6 cellular contexts compared by ENCODE assay signal in the genomic region with DNA sequence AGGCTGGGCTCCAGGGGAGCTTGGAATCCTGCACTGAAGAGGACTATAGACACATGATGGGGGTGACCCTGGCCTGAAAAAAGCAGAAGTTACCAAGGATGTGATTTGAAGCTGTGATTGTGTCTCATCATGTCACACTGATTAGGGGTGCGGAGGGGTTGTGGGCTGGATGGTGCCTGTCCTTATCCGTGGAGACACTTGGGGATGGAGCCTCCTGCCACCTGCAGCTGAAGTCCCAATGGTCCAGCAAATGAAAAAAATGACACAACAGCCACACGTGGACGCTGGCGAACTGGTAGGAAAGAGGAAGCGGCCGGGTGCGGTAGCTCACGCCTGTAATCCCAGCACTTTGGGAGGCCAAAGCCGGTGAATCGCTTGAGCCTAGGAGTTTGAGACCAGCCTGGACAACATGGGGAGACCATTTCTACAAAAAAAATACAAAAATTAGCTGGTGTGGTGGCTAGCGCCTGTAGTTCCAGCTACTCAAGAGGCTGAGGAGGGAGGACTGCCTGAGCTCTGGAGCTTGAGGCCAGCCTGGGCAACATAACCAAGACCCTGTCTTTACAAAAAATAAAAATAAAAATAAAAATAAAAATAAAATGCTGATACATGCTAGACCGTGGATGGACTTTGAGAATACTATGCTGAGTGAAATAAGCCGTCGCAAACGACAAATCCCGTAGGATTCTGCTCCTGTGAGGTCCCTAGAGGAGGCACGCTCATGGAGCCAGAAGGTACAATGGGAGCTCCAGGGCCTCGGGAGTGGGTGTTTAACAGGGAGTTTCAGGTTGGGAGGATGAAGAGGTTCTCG. TPM values are rescaled to one million over a fixed set of nuclear protein-coding genes. Genes with fewer than 3 reads are reported as not detected.
DNase-seq lines count a peak whose midpoint lies in the region; ATAC-seq, FAIRE-seq and TF ChIP-seq lines count a peak whose summit lies in the region.

No MANE protein-coding gene starts in this region.

- TF ChIP-seq RAD21 in GM12878 (IDR thresholded peaks at IDR 0.05; ENCODE audit: insufficient read depth, low read depth, low read length) = no peak

- H3K27me3 ChIP-seq in GM12878 (replicated peaks in 1 of 2; ENCODE audit: control insufficient read depth in 2 of 2, insufficient read depth in 2 of 2, low read length in 1 of 2) (no peaks in the 10 kb centered on the region), neural progenitor cell (no peaks in the 10 kb centered on the region)

- peak overlapping the region; percentile 80 for H3K4me3 Mint-ChIP-seq in activated CD4-positive, alpha-beta T cell treated with anti-CD3 and anti-CD28 coated beads for 36 hours
- peak overlapping the region; percentile 87 for H3K4me3 Mint-ChIP-seq in neural progenitor cell

- H3K27ac ChIP-seq in GM12878 (ENCODE audit: control insufficient read depth, insufficient read depth) = peak overlapping the region; percentile 82
- H3K27ac ChIP-seq in neural progenitor cell = no peak overlapping the region

- FAIRE-seq in GM12878 (lab: Jason Lieb, UNC) = no peak

- DNase-seq in activated CD4-positive, alpha-beta T cell treated with anti-CD3 and anti-CD28 coated beads for 36 hours = no peak
- no peak for DNase-seq in activated CD4-positive, alpha-beta T cell treated with anti-CD3 and anti-CD28 coated beads for 48 hours
- DNase-seq in GM12878 (ENCODE audit: low read depth, low spot score) (no peak), neural progenitor cell (ENCODE audit: low spot score) (no peak), inferior parietal cortex (ENCODE audit: extremely low spot score) (no peak)

- ATAC-seq in activated CD4-positive, alpha-beta T cell treated with anti-CD3 and anti-CD28 coated beads for 36 hours = no peak
- ATAC-seq in GM12878 = no peak; the same call in 2 of the 3 replicates
- ATAC-seq in HG03045 (IDR thresholded peaks at IDR 0.05; ENCODE audit: unreplicated experiment) = no peak

- TF ChIP-seq EP300 in GM12878 (IDR thresholded peaks at IDR 0.05; ENCODE audit: borderline replicate concordance in 1 of 2, control insufficient read depth in 1 of 2, low read depth in 2 of 2, low read length in 2 of 2) = no peak

- intact Hi-C loops in activated CD4-positive, alpha-beta T cell treated with anti-CD3 and anti-CD28 coated beads for 36 hours (cut with DNase I, micrococcal nuclease) = loop anchor here (1.0 to 10.0 kb wide), 11 partner anchors 10 to 1760 kb away; partner anchors contain the start of genes MRPL55 (in 2 of the 2), ARF1 (in 1 of the 2), C1orf35 (in 1 of the 2) and GUK1 (in 1 of the 2)
- intact Hi-C loops in GM12878 (cut with micrococcal nuclease; ENCODE audit: unreplicated experiment) = loop anchor here (1.0 to 2.0 kb wide), 2 partner anchors 24 to 82 kb away; partner anchors contain the start of genes ARF1 and GUK1

- H3K4me3 ChIP-seq in GM12878 = peak overlapping the region; percentile 90; the same call in 1 of the 2 replicates
- H3K4me3 ChIP-seq in neural progenitor cell = peak overlapping the region; percentile 49

- RAD21 ChIA-PET in GM12878 (lab: Charles Lee; ENCODE audit: unreplicated experiment) = interaction anchor here (1.3 to 4.6 kb wide), 4 partner anchors 25 to 166 kb away, joined by 8 to 34 read pairs (median 20); partner anchors contain the start of gene GUK1

- peak overlapping the region; percentile 81 for H3K9ac ChIP-seq in GM12878 (ENCODE audit: control insufficient read depth, insufficient read depth, low read length)
- H3K9ac ChIP-seq in neural progenitor cell = no peak overlapping the region

- WGBS in GM12878 (ENCODE audit: insufficient coverage, insufficient replicate concordance, low lambda C conversion rate, missing lambda C conversion rate) = 48% methylated on average over 20 of the region's 20 CpGs

- TF ChIP-seq POLR2A in GM12878 (IDR thresholded peaks at IDR 0.05; ENCODE audit: low read depth, low read length) = no peak

- no peaks in the 10 kb centered on the region for H3F3A ChIP-seq in neural progenitor cell (ENCODE audit: low read depth)

- SMC1A ChIA-PET in GM12878 (lab: Charles Lee; ENCODE audit: uncharacterized antibody, unreplicated experiment) = interaction anchor here (0.6 to 3.0 kb wide), 7 partner anchors 11 to 1317 kb away, joined by 3 to 32 read pairs (median 3); partner anchors contain the start of gene GUK1

- H3K4me2 ChIP-seq in GM12878 (ENCODE audit: control insufficient read depth, insufficient read depth) (peak overlapping the region; percentile 90), neural progenitor cell (peak overlapping the region; percentile 82)

- H3K9me3 ChIP-seq in GM12878 (replicated peaks; ENCODE audit: control insufficient read depth, insufficient read depth, low read length) = no peaks in the 10 kb centered on the region
- H3K9me3 ChIP-seq in neural progenitor cell (ENCODE audit: low read depth) = no peaks in the 10 kb centered on the region

- TF ChIP-seq CTCF in GM12878 (IDR thresholded peaks at IDR 0.05 in 2 of 3, conservative IDR thresholded peaks at IDR 0.05 in 1 of 3; ENCODE audit: control insufficient read depth in 2 of 3, extremely low read depth in 1 of 3, insufficient read depth in 1 of 3, low read depth in 3 of 3, low read length in 3 of 3) = no peak
- TF ChIP-seq CTCF in neural progenitor cell (IDR thresholded peaks at IDR 0.05) = no peak

- H3K9me3 Mint-ChIP-seq in activated CD4-positive, alpha-beta T cell treated with anti-CD3 and anti-CD28 coated beads for 36 hours (ENCODE audit: low read depth) = no peaks in the 10 kb centered on the region
- H3K9me3 Mint-ChIP-seq in neural progenitor cell = no peaks in the 10 kb centered on the region

- H3K79me2 ChIP-seq in GM12878 (ENCODE audit: control insufficient read depth, insufficient read depth, low read length) = peaks cover 4% of the 10 kb centered on the region
- H3K79me2 ChIP-seq in neural progenitor cell (ENCODE audit: low read depth) = peaks cover 23% of the 10 kb centered on the region

- H4K20me1 ChIP-seq in GM12878 (ENCODE audit: control insufficient read depth, insufficient read depth) (no peaks in the 10 kb centered on the region), neural progenitor cell (ENCODE audit: low read depth) (no peaks in the 10 kb centered on the region)

- H3K36me3 Mint-ChIP-seq in activated CD4-positive, alpha-beta T cell treated with anti-CD3 and anti-CD28 coated beads for 36 hours (ENCODE audit: low read depth) = peaks cover 3% of the 10 kb centered on the region
- peaks cover 6% of the 10 kb centered on the region for H3K36me3 Mint-ChIP-seq in neural progenitor cell

- H3K27ac Mint-ChIP-seq in activated CD4-positive, alpha-beta T cell treated with anti-CD3 and anti-CD28 coated beads for 36 hours = peak overlapping the region; percentile 87
- peak overlapping the region; percentile 96 for H3K27ac Mint-ChIP-seq in neural progenitor cell

- TSS peak; percentile 94 for BruUV-seq in GM12878 (replicated peaks; lab: Mats Ljungman, UMichigan)

- H2AFZ ChIP-seq in GM12878 (ENCODE audit: control insufficient read depth, low read depth, low read length) (peak overlapping the region; percentile 95), neural progenitor cell (replicated peaks) (no peak overlapping the region)

- H3K36me3 ChIP-seq in GM12878 (ENCODE audit: control insufficient read depth in 2 of 2, insufficient read depth in 2 of 2, low read length in 1 of 2) (no peaks in the 10 kb centered on the region), neural progenitor cell (no peaks in the 10 kb centered on the region)

- POLR2A ChIA-PET in activated CD4-positive, alpha-beta T cell treated with anti-CD3 and anti-CD28 coated beads for 36 hours (lab: Charles Lee) = interaction anchor here (0.6 to 1.5 kb wide), 7 partner anchors 9 to 242 kb away, joined by 3 to 9 read pairs (median 4); partner anchors contain the start of genes GUK1 and TRIM11
- POLR2A ChIA-PET in GM12878 (lab: Charles Lee) = interaction anchor here (1.0 to 3.8 kb wide), 4 partner anchors 21 to 82 kb away, joined by 3 to 43 read pairs (median 4); partner anchors contain the start of genes ARF1, C1orf35 and GUK1

- in situ Hi-C loops in GM12878 (cut with MboI) = no loop called here

- H3K4me1 ChIP-seq in GM12878 (ENCODE audit: control insufficient read depth, insufficient read depth, low read length) = peaks cover 7% of the 10 kb centered on the region
- peaks cover 20% of the 10 kb centered on the region for H3K4me1 ChIP-seq in neural progenitor cell

- CTCF ChIA-PET in activated CD4-positive, alpha-beta T cell treated with anti-CD3 and anti-CD28 coated beads for 36 hours (lab: Charles Lee) = interaction anchor here (0.6 to 3.9 kb wide), 16 partner anchors 8 to 1172 kb away, joined by 3 to 30 read pairs (median 4); partner anchors contain the start of genes ARF1, GUK1 and TRIM11
- CTCF ChIA-PET in GM12878 (lab: Yijun Ruan, JAX) = interaction anchor here (0.6 to 5.2 kb wide), 16 partner anchors 15 to 402 kb away, joined by 3 to 54 read pairs (median 4); partner anchors contain the start of genes ARF1 and GUK1

- H3K4me1 Mint-ChIP-seq in activated CD4-positive, alpha-beta T cell treated with anti-CD3 and anti-CD28 coated beads for 36 hours = peaks cover 35% of the 10 kb centered on the region
- peaks cover 21% of the 10 kb centered on the region for H3K4me1 Mint-ChIP-seq in neural progenitor cell

- no peaks in the 10 kb centered on the region for H3K27me3 Mint-ChIP-seq in activated CD4-positive, alpha-beta T cell treated with anti-CD3 and anti-CD28 coated beads for 36 hours
- peaks cover 4% of the 10 kb centered on the region for H3K27me3 Mint-ChIP-seq in neural progenitor cell (ENCODE audit: insufficient read depth, low read depth)

RNA-seq across cellular contexts. Expression of gene IBA57, which starts 0.8 kb away (rescaled TPM):
- 1 to 10 TPM; 6.0 to 8.3 TPM for total RNA-seq in activated CD4-positive, alpha-beta T cell treated with anti-CD3 and anti-CD28 coated beads for 36 hours
- 3.6 and 5.1 TPM in 2 replicates for total RNA-seq in GM12878 (2013; cell fraction: nucleolus; rRNA removed)
- 6.0 and 6.9 TPM in 2 replicates for total RNA-seq in GM12878 (2014; rRNA removed)
- total RNA-seq in GM12878 (2014; rRNA removed; fragmentation: Illumina TruSeq; extraction: Trizol) = 1.3 and 1.5 TPM in 2 replicates
- total RNA-seq in GM12878 (2021) = 6.9 and 8.5 TPM in 2 replicates
- polyA plus RNA-seq in GM12878 (2011; ENCODE audit: low read depth) = 2.1 TPM
- polyA plus RNA-seq in GM12878 (2011; rRNA removed) = 1.4 and 2.9 TPM in 2 replicates
- polyA plus RNA-seq in GM12878 (2011; cell fraction: cytosol; rRNA removed) = 3.5 and 8.3 TPM in 2 replicates
- 5.4 and 7.1 TPM in 2 replicates for polyA plus RNA-seq in GM12878 (2011; cell fraction: nucleus; rRNA removed)
- polyA plus RNA-seq in GM12878 (2012) = 2.0 and 3.3 TPM in 2 replicates
- 1.2 and 1.3 TPM in 2 replicates for polyA plus RNA-seq in GM12878 (2014; fragmentation: Illumina TruSeq; extraction: Trizol)
- polyA plus RNA-seq in GM12878 (2014; fragmentation: Nextera tagmentation; extraction: Ambion mirVana) = under 1 TPM; 0.51 to 0.60 TPM
- polyA plus RNA-seq in GM12878 (2014; rRNA removed) = 4.6 and 6.7 TPM in 2 replicates
- polyA plus RNA-seq in GM12878 (2016; fragmentation: Nextera tagmentation; extraction: Ambion mirVana) = 1 to 10 TPM; 6.0 to 8.6 TPM
- 2.0 and 5.2 TPM in 2 replicates for polyA minus RNA-seq in GM12878 (2011; rRNA and poly(A)+ RNA removed)
- 0.83 and 2.3 TPM in 2 replicates for polyA minus RNA-seq in GM12878 (2011; cell fraction: cytosol; rRNA and poly(A)+ RNA removed)
- polyA minus RNA-seq in GM12878 (2011; cell fraction: nucleus; rRNA and poly(A)+ RNA removed) = 1.8 and 3.3 TPM in 2 replicates
- 2.2 and 6.7 TPM in 2 replicates for total RNA-seq in neural progenitor cell (ENCODE audit: low replicate concordance)

RNA-seq across cellular contexts. Expression of gene GJC2, which starts 15.0 kb away (rescaled TPM):
- under 1 TPM in 1 of 2 experiments, not detected in 1; 0.64 TPM for total RNA-seq in activated CD4-positive, alpha-beta T cell treated with anti-CD3 and anti-CD28 coated beads for 36 hours
- 0.27 and 0.65 TPM in 2 replicates for total RNA-seq in GM12878 (2013; cell fraction: nucleolus; rRNA removed)
- total RNA-seq in GM12878 (2014; rRNA removed) = 0.06 and 0.11 TPM in 2 replicates
- total RNA-seq in GM12878 (2014; rRNA removed; fragmentation: Illumina TruSeq; extraction: Trizol) = 0.09 TPM in 2 replicates
- total RNA-seq in GM12878 (2021) = 0.44 TPM in 1 of 2 replicates, not detected in the other
- polyA plus RNA-seq in GM12878 (2011; ENCODE audit: low read depth) = not detected
- polyA plus RNA-seq in GM12878 (2011; rRNA removed) = 0.03 and 0.04 TPM in 2 replicates
- polyA plus RNA-seq in GM12878 (2011; cell fraction: cytosol; rRNA removed) = 0.06 and 0.07 TPM in 2 replicates
- polyA plus RNA-seq in GM12878 (2011; cell fraction: nucleus; rRNA removed) = 0.24 and 0.51 TPM in 2 replicates
- polyA plus RNA-seq in GM12878 (2012) = 0.15 and 0.22 TPM in 2 replicates
- polyA plus RNA-seq in GM12878 (2014; fragmentation: Illumina TruSeq; extraction: Trizol) = 0.04 TPM in 1 of 2 replicates, not detected in the other
- not detected for polyA plus RNA-seq in GM12878 (2014; fragmentation: Nextera tagmentation; extraction: Ambion mirVana)
- polyA plus RNA-seq in GM12878 (2014; rRNA removed) = 0.26 and 0.32 TPM in 2 replicates
- not detected for polyA plus RNA-seq in GM12878 (2016; fragmentation: Nextera tagmentation; extraction: Ambion mirVana)
- polyA minus RNA-seq in GM12878 (2011; rRNA and poly(A)+ RNA removed) = 0.21 TPM in 1 of 2 replicates, not detected in the other
- not detected in 2 replicates for polyA minus RNA-seq in GM12878 (2011; cell fraction: cytosol; rRNA and poly(A)+ RNA removed)
- polyA minus RNA-seq in GM12878 (2011; cell fraction: nucleus; rRNA and poly(A)+ RNA removed) = 0.24 and 0.96 TPM in 2 replicates
- 0.25 TPM in 1 of 2 replicates, not detected in the other for total RNA-seq in neural progenitor cell (ENCODE audit: low replicate concordance)

RNA-seq across cellular contexts. Expression of gene GUK1, which starts 24.7 kb away (rescaled TPM):
- 100 to 1,000 TPM; 196 to 270 TPM for total RNA-seq in activated CD4-positive, alpha-beta T cell treated with anti-CD3 and anti-CD28 coated beads for 36 hours
- 142 and 146 TPM in 2 replicates for total RNA-seq in GM12878 (2013; cell fraction: nucleolus; rRNA removed)
- total RNA-seq in GM12878 (2014; rRNA removed) (214 and 235 TPM in 2 replicates), GM12878 (2014; rRNA removed; fragmentation: Illumina TruSeq; extraction: Trizol) (82.0 and 98.3 TPM in 2 replicates), GM12878 (2021) (183 and 195 TPM in 2 replicates), neural progenitor cell (ENCODE audit: low replicate concordance) (87.7 and 119 TPM in 2 replicates)
- 101 TPM for polyA plus RNA-seq in GM12878 (2011; ENCODE audit: low read depth)
- polyA plus RNA-seq in GM12878 (2011; rRNA removed) (107 and 224 TPM in 2 replicates), GM12878 (2014; fragmentation: Illumina TruSeq; extraction: Trizol) (4.2 and 28.9 TPM in 2 replicates), GM12878 (2014; fragmentation: Nextera tagmentation; extraction: Ambion mirVana) (10 to 100 TPM in 1 of 2 experiments, 1 to 10 TPM in 1; 6.3 to 39.2 TPM), GM12878 (2014; rRNA removed) (227 and 264 TPM in 2 replicates), GM12878 (2016; fragmentation: Nextera tagmentation; extraction: Ambion mirVana) (100 to 1,000 TPM; 349 to 357 TPM)
- 381 and 606 TPM in 2 replicates for polyA plus RNA-seq in GM12878 (2011; cell fraction: cytosol; rRNA removed)
- polyA plus RNA-seq in GM12878 (2011; cell fraction: nucleus; rRNA removed) = 634 and 756 TPM in 2 replicates
- 190 and 243 TPM in 2 replicates for polyA plus RNA-seq in GM12878 (2012)
- polyA minus RNA-seq in GM12878 (2011; rRNA and poly(A)+ RNA removed) = 103 and 217 TPM in 2 replicates
- polyA minus RNA-seq in GM12878 (2011; cell fraction: cytosol; rRNA and poly(A)+ RNA removed) = 59.5 and 69.8 TPM in 2 replicates
- polyA minus RNA-seq in GM12878 (2011; cell fraction: nucleus; rRNA and poly(A)+ RNA removed) = 116 and 141 TPM in 2 replicates

RNA-seq across cellular contexts. Expression of gene OBSCN, which starts 43.1 kb away (rescaled TPM):
- 10 to 100 TPM; 20.0 to 20.5 TPM for total RNA-seq in activated CD4-positive, alpha-beta T cell treated with anti-CD3 and anti-CD28 coated beads for 36 hours
- 4.8 and 6.7 TPM in 2 replicates for total RNA-seq in GM12878 (2013; cell fraction: nucleolus; rRNA removed)
- total RNA-seq in GM12878 (2014; rRNA removed) (0.11 and 0.34 TPM in 2 replicates), GM12878 (2014; rRNA removed; fragmentation: Illumina TruSeq; extraction: Trizol) (0.04 and 0.05 TPM in 2 replicates), GM12878 (2021) (0.11 and 0.36 TPM in 2 replicates), neural progenitor cell (ENCODE audit: low replicate concordance) (5.1 and 14.9 TPM in 2 replicates)
- polyA plus RNA-seq in GM12878 (2011; ENCODE audit: low read depth) = 0.04 TPM
- polyA plus RNA-seq in GM12878 (2011; rRNA removed) (0.07 and 0.18 TPM in 2 replicates), GM12878 (2014; fragmentation: Illumina TruSeq; extraction: Trizol) (0.03 TPM in 1 of 2 replicates, not detected in the other), GM12878 (2014; fragmentation: Nextera tagmentation; extraction: Ambion mirVana) (not detected), GM12878 (2014; rRNA removed) (0.01 and 0.30 TPM in 2 replicates), GM12878 (2016; fragmentation: Nextera tagmentation; extraction: Ambion mirVana) (under 1 TPM; 0.06 to 0.09 TPM)
- 0.48 and 0.49 TPM in 2 replicates for polyA plus RNA-seq in GM12878 (2011; cell fraction: cytosol; rRNA removed)
- polyA plus RNA-seq in GM12878 (2011; cell fraction: nucleus; rRNA removed) = 1.3 and 2.0 TPM in 2 replicates
- polyA plus RNA-seq in GM12878 (2012) = 0.18 and 1.00 TPM in 2 replicates
- polyA minus RNA-seq in GM12878 (2011; rRNA and poly(A)+ RNA removed) = 0.37 and 0.93 TPM in 2 replicates
- 0.21 and 0.27 TPM in 2 replicates for polyA minus RNA-seq in GM12878 (2011; cell fraction: cytosol; rRNA and poly(A)+ RNA removed)
- polyA minus RNA-seq in GM12878 (2011; cell fraction: nucleus; rRNA and poly(A)+ RNA removed) = 0.48 and 0.86 TPM in 2 replicates

RNA-seq across cellular contexts. Expression of gene MRPL55, which starts 55.7 kb away (rescaled TPM):
- 10 to 100 TPM; 51.0 to 57.7 TPM for total RNA-seq in activated CD4-positive, alpha-beta T cell treated with anti-CD3 and anti-CD28 coated beads for 36 hours
- 43.8 and 45.7 TPM in 2 replicates for total RNA-seq in GM12878 (2013; cell fraction: nucleolus; rRNA removed)
- total RNA-seq in GM12878 (2014; rRNA removed) (81.9 and 93.4 TPM in 2 replicates), GM12878 (2014; rRNA removed; fragmentation: Illumina TruSeq; extraction: Trizol) (25.5 and 35.1 TPM in 2 replicates), GM12878 (2021) (47.6 and 54.9 TPM in 2 replicates), neural progenitor cell (ENCODE audit: low replicate concordance) (42.4 and 68.3 TPM in 2 replicates)
- 30.7 TPM for polyA plus RNA-seq in GM12878 (2011; ENCODE audit: low read depth)
- polyA plus RNA-seq in GM12878 (2011; rRNA removed) (17.0 and 39.3 TPM in 2 replicates), GM12878 (2014; fragmentation: Illumina TruSeq; extraction: Trizol) (8.8 and 42.1 TPM in 2 replicates), GM12878 (2014; fragmentation: Nextera tagmentation; extraction: Ambion mirVana) (10 to 100 TPM; 15.1 to 56.7 TPM), GM12878 (2014; rRNA removed) (91.0 and 96.3 TPM in 2 replicates), GM12878 (2016; fragmentation: Nextera tagmentation; extraction: Ambion mirVana) (100 to 1,000 TPM; 129 to 143 TPM)
- 66.7 and 115 TPM in 2 replicates for polyA plus RNA-seq in GM12878 (2011; cell fraction: cytosol; rRNA removed)
- polyA plus RNA-seq in GM12878 (2011; cell fraction: nucleus; rRNA removed) = 172 and 194 TPM in 2 replicates
- 45.5 and 64.1 TPM in 2 replicates for polyA plus RNA-seq in GM12878 (2012)
- polyA minus RNA-seq in GM12878 (2011; rRNA and poly(A)+ RNA removed) = 24.7 and 44.2 TPM in 2 replicates
- polyA minus RNA-seq in GM12878 (2011; cell fraction: cytosol; rRNA and poly(A)+ RNA removed) = 16.6 and 20.5 TPM in 2 replicates
- polyA minus RNA-seq in GM12878 (2011; cell fraction: nucleus; rRNA and poly(A)+ RNA removed) = 31.3 and 40.2 TPM in 2 replicates
